In the genomic region with DNA sequence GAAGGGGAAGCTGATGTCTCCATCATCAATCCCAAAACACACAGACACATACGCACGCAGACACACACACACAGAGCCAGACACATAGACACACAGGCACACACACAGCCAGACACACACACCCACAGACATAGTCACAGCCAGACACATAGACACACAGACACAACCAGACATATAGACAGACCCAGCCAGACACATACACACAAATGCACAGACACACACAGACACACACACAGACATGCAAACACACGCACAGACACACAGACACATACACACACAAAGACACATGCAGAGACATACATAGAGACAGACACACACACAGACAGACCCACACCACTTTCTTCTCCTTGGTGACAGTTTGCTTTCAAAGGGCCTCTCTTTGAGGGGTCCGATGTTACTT, we compare ENCODE assay signal across 31 cellular contexts. TPM values are rescaled to one million over a fixed set of nuclear protein-coding genes. Genes with fewer than 3 reads are reported as not detected.
"Had no signal": no experiment of that assay in that cellular context is flagged by ENCODE, and none has a peak within 500 bp of the region (broad histone marks: within the 10 kb centered on the region; RNA-seq: fewer than 3 reads in every experiment).

No MANE protein-coding gene starts in this region.

- H3K4me3 ChIP-seq: cardiac muscle cell, MG63, SK-N-MC had no signal

- H3K27ac Mint-ChIP-seq: activated CD4-positive, alpha-beta memory T cell treated with anti-CD3 and anti-CD28 coated beads for 36 hours; activated naive CD4-positive, alpha-beta T cell treated with anti-CD3 and anti-CD28 coated beads, Interleukin-2, amount 50 U/mL, for 24 hours; activated T-helper 17 cell treated with anti-CD3 and anti-CD28 coated beads, Interleukin-2, amount 50 U/mL, for 72 hours; brain; T-cell; WTC11 had no signal

- H3K36me3 Mint-ChIP-seq: activated CD4-positive, alpha-beta memory T cell treated with anti-CD3 and anti-CD28 coated beads for 36 hours; activated naive CD4-positive, alpha-beta T cell treated with anti-CD3 and anti-CD28 coated beads, Interleukin-2, amount 50 U/mL, for 24 hours; brain; T-cell; WTC11 had no signal

- FAIRE-seq: astrocyte, colon had no signal

- H3K36me3 ChIP-seq: cardiac muscle cell, MG63 had no signal

- H3K27ac ChIP-seq: cardiac muscle cell, SK-N-MC had no signal

- H3K27me3 ChIP-seq: cardiac muscle cell, MG63 had no signal

- H3K27me3 Mint-ChIP-seq: activated CD4-positive, alpha-beta memory T cell treated with anti-CD3 and anti-CD28 coated beads for 36 hours; activated naive CD4-positive, alpha-beta T cell treated with anti-CD3 and anti-CD28 coated beads, Interleukin-2, amount 50 U/mL, for 24 hours; activated T-helper 17 cell treated with anti-CD3 and anti-CD28 coated beads, Interleukin-2, amount 50 U/mL, for 72 hours had no signal

- H3K9me3 ChIP-seq: MG63 had no signal

- DNase-seq: activated CD4-positive, alpha-beta memory T cell treated with anti-CD3 and anti-CD28 coated beads for 36 hours; activated CD4-positive, alpha-beta T cell treated with anti-CD3 and anti-CD28 coated beads for 48 hours; activated CD4-positive, CD25-positive, alpha-beta regulatory T cell treated with anti-CD3 and anti-CD28 coated beads, Interleukin-2, amount 50 U/mL, for 72 hours; activated CD8-positive, alpha-beta memory T cell treated with anti-CD3 and anti-CD28 coated beads for 24 hours; activated T-cell treated with anti-CD3 and anti-CD28 coated beads, Interleukin-2, amount 50 U/mL, for 48 hours; amygdala; cerebellar nuclear complex; MG63; MV-4-11; NCI-H1092 treated with DMSO at 0.1 percent for 48 hours; NCI-H1417 treated with DMSO at 0.1 percent for 48 hours; NCI-H1694; NCI-H2029; NCI-H2107; NCI-H2171 treated with DMSO at 0.1 percent for 48 hours; NCI-H226; NCI-H526 treated with DMSO at 0.1 percent for 48 hours; NCI-H82; SIG-M5; T-cell had no signal

- H3K4me3 Mint-ChIP-seq: activated CD4-positive, alpha-beta memory T cell treated with anti-CD3 and anti-CD28 coated beads for 36 hours; activated naive CD4-positive, alpha-beta T cell treated with anti-CD3 and anti-CD28 coated beads, Interleukin-2, amount 50 U/mL, for 24 hours; activated T-helper 17 cell treated with anti-CD3 and anti-CD28 coated beads, Interleukin-2, amount 50 U/mL, for 72 hours; brain; T-cell; WTC11 had no signal

- H3K9me3 Mint-ChIP-seq: activated CD4-positive, alpha-beta memory T cell treated with anti-CD3 and anti-CD28 coated beads for 36 hours; activated naive CD4-positive, alpha-beta T cell treated with anti-CD3 and anti-CD28 coated beads, Interleukin-2, amount 50 U/mL, for 24 hours; activated T-helper 17 cell treated with anti-CD3 and anti-CD28 coated beads, Interleukin-2, amount 50 U/mL, for 72 hours; T-cell; WTC11 had no signal

RNA-seq across cellular contexts. Expression of a gene that starts 6.3 kb away (rescaled TPM):
- total RNA-seq: astrocyte, cardiac muscle cell, NCI-H460, OCI-LY7, RPMI7951, T-cell, WTC11 had no signal
- polyA plus RNA-seq: cardiac muscle cell had no signal

RNA-seq across cellular contexts. Expression of a gene that starts 27.0 kb away (rescaled TPM):
- total RNA-seq: NCI-H460 had no signal
